11 cellular contexts compared by ENCODE assay signal in genomic region chrX:149537474-149537873, GRCh38. TPM values are rescaled to one million over a fixed set of nuclear protein-coding genes. Genes with fewer than 3 reads are reported as not detected.
A peak's percentile ranks its signal among the peaks of the same experiment; 100 is the strongest.
DNase-seq lines count a peak whose midpoint lies in the region; ATAC-seq, FAIRE-seq and TF ChIP-seq lines count a peak whose summit lies in the region.
"Not testable (repeated sequence)": the region's sequence is repeated elsewhere in the genome, so short reads cannot be mapped to it uniquely, and the experiment has no call there.
"Had no signal": no experiment of that assay in that cellular context is flagged by ENCODE, and none has a peak within 500 bp of the region (broad histone marks: within the 10 kb centered on the region; RNA-seq: fewer than 3 reads in every experiment).

No MANE protein-coding gene starts in this region.

- H3K36me3 Mint-ChIP-seq in chondrocyte (ENCODE audit: low read depth); memory B cell: not testable (repeated sequence)

- CTCF ChIA-PET in Panc1 (lab: Charles Lee) = not testable (repeated sequence)

- H3K4me1 ChIP-seq in Panc1 (ENCODE audit: control insufficient read depth, insufficient read depth, low read length) = not testable (repeated sequence)

- not testable (repeated sequence) for H3K27me3 ChIP-seq in Panc1 (ENCODE audit: control insufficient read depth, insufficient read depth, low read length)

- TF ChIP-seq CTCF in Panc1 (IDR thresholded peaks at IDR 0.05); chondrocyte (IDR thresholded peaks at IDR 0.05): not testable (repeated sequence)

- H3K27me3 Mint-ChIP-seq in chondrocyte (ENCODE audit: low read depth); memory B cell: not testable (repeated sequence)

- not testable (repeated sequence) for ATAC-seq in Panc1
- ATAC-seq in memory B cell (ENCODE audit: low read depth) = peak; percentile 10

- not testable (repeated sequence) for TF ChIP-seq POLR2A in GM12892 (IDR thresholded peaks at IDR 0.05; ENCODE audit: low read depth, low read length)

- H3K4me3 Mint-ChIP-seq in chondrocyte (ENCODE audit: unreplicated experiment); memory B cell: not testable (repeated sequence)

- FAIRE-seq in GM12892 (lab: Jason Lieb, UNC) (peak; percentile 85), GM19239 (lab: Jason Lieb, UNC) (peak; percentile 79)

- in situ Hi-C loops in Panc1 (cut with HindIII; ENCODE audit: low pct_unique_long_range_greater_than_20kb, low sequenced_read_pairs) = not testable (repeated sequence)

- not testable (repeated sequence) for H3K4me3 ChIP-seq in Panc1 (ENCODE audit: low read depth in 2 of 2, low read length in 2 of 2)

- not testable (repeated sequence) for H3K9me3 Mint-ChIP-seq in chondrocyte (ENCODE audit: low read depth); memory B cell

- POLR2A ChIA-PET in Panc1 (lab: Charles Lee) = not testable (repeated sequence)

- H3K27ac Mint-ChIP-seq in chondrocyte (ENCODE audit: unreplicated experiment); memory B cell: not testable (repeated sequence)

- not testable (repeated sequence) for H3K36me3 ChIP-seq in Panc1 (ENCODE audit: control insufficient read depth, insufficient read depth, low read length)

- TSS peak; percentile 35 for BruUV-seq in Panc1 (replicated peaks; lab: Mats Ljungman, UMichigan)

- not testable (repeated sequence) for H3K27ac ChIP-seq in Panc1 (ENCODE audit: low read length)

- intact Hi-C loops in Panc1 (cut with micrococcal nuclease; ENCODE audit: unreplicated experiment) = not testable (repeated sequence)

- H3K4me1 Mint-ChIP-seq in chondrocyte (ENCODE audit: low read depth); memory B cell: not testable (repeated sequence)

- DNase-seq in GM12892 (ENCODE audit: insufficient read length); GM19239 (ENCODE audit: insufficient read length, low spot score); Panc1 (ENCODE audit: low read depth, low spot score); memory B cell (ENCODE audit: low spot score in 2 of 2): not testable (repeated sequence)
- peak; percentile 1 for DNase-seq in MV-4-11 (lab: John Stamatoyannopoulos, UW)
- peak; percentile 28 for DNase-seq in chondrocyte (ENCODE audit: low spot score)

- H3K9me3 ChIP-seq in Panc1 (ENCODE audit: control insufficient read depth, insufficient read depth, low read depth, low read length) = not testable (repeated sequence)

RNA-seq across cellular contexts. Expression of gene EOLA1, which starts 3.3 kb away (rescaled TPM):
- polyA plus RNA-seq in GM12892 (2012; ENCODE audit: missing spikeins) = 21.4 TPM
- 26.8 TPM for total RNA-seq in Panc1 (2021; ENCODE audit: unreplicated experiment)
- polyA plus RNA-seq in Panc1 (2012; ENCODE audit: insufficient read length) = 28.5 TPM
- total RNA-seq in chondrocyte = 14.7 to 18.9 TPM (median 17.8 TPM) in 3 replicates

RNA-seq across cellular contexts. Expression of gene HSFX3, which starts 12.2 kb away (rescaled TPM):
- 0.34 TPM for polyA plus RNA-seq in GM12892 (2012; ENCODE audit: missing spikeins)
- not detected for total RNA-seq in Panc1 (2021; ENCODE audit: unreplicated experiment)
- not detected for polyA plus RNA-seq in Panc1 (2012; ENCODE audit: insufficient read length)
- not detected in 3 replicates for total RNA-seq in chondrocyte
- total RNA-seq: CD4-positive, alpha-beta memory T cell; Daoy; H4; HT-29 had no signal
- polyA plus RNA-seq: BJ; CD4-positive, alpha-beta memory T cell had no signal

RNA-seq across cellular contexts. Expression of gene IDS, which starts 32.4 kb away (rescaled TPM):
- 52.7 TPM for polyA plus RNA-seq in GM12892 (2012; ENCODE audit: missing spikeins)
- total RNA-seq in Panc1 (2021; ENCODE audit: unreplicated experiment) = 78.7 TPM
- polyA plus RNA-seq in Panc1 (2012; ENCODE audit: insufficient read length) = 78.4 TPM
- 93.5 to 98.5 TPM (median 94.1 TPM) in 3 replicates for total RNA-seq in chondrocyte

RNA-seq across cellular contexts. Expression of gene MAGEA9B, which starts 49.8 kb away (rescaled TPM):
- polyA plus RNA-seq in GM12892 (2012; ENCODE audit: missing spikeins) = not detected
- total RNA-seq in Panc1 (2021; ENCODE audit: unreplicated experiment) = not detected
- not detected for polyA plus RNA-seq in Panc1 (2012; ENCODE audit: insufficient read length)
- not detected in 3 replicates for total RNA-seq in chondrocyte
- total RNA-seq: CD4-positive, alpha-beta memory T cell; H4; HT-29 had no signal
- polyA plus RNA-seq: BJ; CD4-positive, alpha-beta memory T cell had no signal

RNA-seq across cellular contexts. Expression of gene HSFX2, which starts 57.6 kb away (rescaled TPM):
- not detected for polyA plus RNA-seq in GM12892 (2012; ENCODE audit: missing spikeins)
- total RNA-seq in Panc1 (2021; ENCODE audit: unreplicated experiment) (0.26 TPM), chondrocyte (not detected in 3 replicates)
- not detected for polyA plus RNA-seq in Panc1 (2012; ENCODE audit: insufficient read length)
- total RNA-seq: Daoy, H4, HT-29 had no signal
